ENCODE assay signal across 18 cellular contexts in the genomic region with DNA sequence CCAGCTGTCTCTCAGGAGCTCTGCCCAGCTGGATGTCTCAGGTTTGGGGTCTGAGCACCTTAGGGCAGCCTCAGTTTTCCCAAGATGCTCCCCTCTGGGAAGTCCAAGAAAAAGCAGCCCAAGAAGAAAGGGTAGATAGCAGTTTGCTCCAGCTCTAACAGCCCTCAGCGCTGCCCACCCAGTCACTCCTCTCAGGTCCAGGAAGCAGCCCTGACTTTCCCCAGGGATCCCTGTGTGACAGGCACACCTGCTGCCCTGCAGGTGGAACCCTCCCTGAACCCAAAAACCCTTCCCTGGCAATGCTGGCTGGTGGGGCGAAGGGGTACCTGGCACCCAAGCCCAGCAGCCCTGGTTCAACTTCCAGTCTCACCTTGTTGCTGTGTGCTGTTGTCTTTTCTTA. TPM values are rescaled to one million over a fixed set of nuclear protein-coding genes. Genes with fewer than 3 reads are reported as not detected.
A peak's percentile ranks its signal among the peaks of the same experiment; 100 is the strongest.
DNase-seq lines count a peak whose midpoint lies in the region; ATAC-seq and TF ChIP-seq lines count a peak whose summit lies in the region.
"Had no signal": no experiment of that assay in that cellular context is flagged by ENCODE, and none has a peak within 500 bp of the region (broad histone marks: within the 10 kb centered on the region; RNA-seq: fewer than 3 reads in every experiment).

No MANE protein-coding gene starts in this region.

- no peaks in the 10 kb centered on the region for H3K27me3 ChIP-seq in KMS-11 (ENCODE audit: insufficient read depth, low read depth)
- H3K27me3 ChIP-seq: right atrium auricular region had no signal

- no peaks in the 10 kb centered on the region for H3K9me3 Mint-ChIP-seq in chondrocyte (ENCODE audit: low read depth)
- no peaks in the 10 kb centered on the region for H3K9me3 Mint-ChIP-seq in stimulated activated effector memory CD8-positive, alpha-beta T cell treated with anti-CD3 and anti-CD28 coated beads, Interleukin-12 subunit alpha, Interleukin-12 subunit beta, amount 100 ng/mL, for 72 hours
- H3K9me3 Mint-ChIP-seq: GM23338; memory B cell; stimulated activated naive CD8-positive, alpha-beta T cell treated with anti-CD3 and anti-CD28 coated beads, Interleukin-15, Interleukin-2, amounts not matched to agents 100 ng/mL and 50 ng/mL, for 24 hours had no signal

- no peaks in the 10 kb centered on the region for H3K79me2 ChIP-seq in KMS-11 (ENCODE audit: insufficient read depth, low read depth)

- ATAC-seq in stimulated activated effector memory CD8-positive, alpha-beta T cell treated with anti-CD3 and anti-CD28 coated beads, Interleukin-12 subunit alpha, Interleukin-12 subunit beta, amount 100 ng/mL, for 72 hours = no peak
- no peak for ATAC-seq in GM19452 (IDR thresholded peaks at IDR 0.05; ENCODE audit: unreplicated experiment)
- ATAC-seq: GM23338, heart right ventricle had no signal

- peak; percentile 6 for DNase-seq in activated T-cell treated with anti-CD3 and anti-CD28 coated beads, Interleukin-2, amount 50 U/mL, for 1 hour
- DNase-seq in activated T-cell treated with anti-CD3 and anti-CD28 coated beads for 4 hours (no peak), chondrocyte (ENCODE audit: low spot score) (peak; percentile 53), iPS-NIHi7 (ENCODE audit: extremely low spot score) (no peak)
- no peak for DNase-seq in stimulated activated effector memory CD8-positive, alpha-beta T cell treated with anti-CD3 and anti-CD28 coated beads, Interleukin-12 subunit alpha, Interleukin-12 subunit beta, amount 100 ng/mL, for 72 hours (ENCODE audit: low spot score in 2 of 2)
- no peak for DNase-seq in effector CD4-positive, alpha-beta T cell
- DNase-seq: amygdala, heart right ventricle, islet precursor cell, NCI-H1930 had no signal

- H3K36me3 ChIP-seq in KMS-11 (ENCODE audit: insufficient read depth) = no peaks in the 10 kb centered on the region
- H3K36me3 ChIP-seq: heart right ventricle, right atrium auricular region had no signal

- H2AFZ ChIP-seq in KMS-11 (ENCODE audit: low read depth) = peak overlapping the region; percentile 46; the same call in 1 of the 2 replicates
- H2AFZ ChIP-seq: GM23338 had no signal

- H3K27ac ChIP-seq in KMS-11 = no peak overlapping the region; the same call in 1 of the 2 replicates
- H3K27ac ChIP-seq: heart right ventricle, right atrium auricular region, SK-N-MC had no signal

- peaks cover 6% of the 10 kb centered on the region for H3K27me3 Mint-ChIP-seq in chondrocyte (ENCODE audit: low read depth)
- H3K27me3 Mint-ChIP-seq: stimulated activated naive CD8-positive, alpha-beta T cell treated with anti-CD3 and anti-CD28 coated beads, Interleukin-15, Interleukin-2, amounts not matched to agents 100 ng/mL and 50 ng/mL, for 24 hours had no signal

- peaks cover 2% of the 10 kb centered on the region for H3K36me3 Mint-ChIP-seq in chondrocyte (ENCODE audit: low read depth)
- H3K36me3 Mint-ChIP-seq in stimulated activated effector memory CD8-positive, alpha-beta T cell treated with anti-CD3 and anti-CD28 coated beads, Interleukin-12 subunit alpha, Interleukin-12 subunit beta, amount 100 ng/mL, for 72 hours = no peaks in the 10 kb centered on the region
- H3K36me3 Mint-ChIP-seq: memory B cell had no signal

- no peak for TF ChIP-seq CTCF in KMS-11 (conservative IDR thresholded peaks at IDR 0.05; ENCODE audit: low read depth, low read length)
- TF ChIP-seq CTCF in chondrocyte (IDR thresholded peaks at IDR 0.05) = no peak

- H3K4me3 Mint-ChIP-seq in chondrocyte (ENCODE audit: unreplicated experiment) = no peak overlapping the region
- peak overlapping the region; percentile 10 for H3K4me3 Mint-ChIP-seq in stimulated activated effector memory CD8-positive, alpha-beta T cell treated with anti-CD3 and anti-CD28 coated beads, Interleukin-12 subunit alpha, Interleukin-12 subunit beta, amount 100 ng/mL, for 72 hours
- H3K4me3 Mint-ChIP-seq: GM23338; memory B cell; stimulated activated naive CD8-positive, alpha-beta T cell treated with anti-CD3 and anti-CD28 coated beads, Interleukin-15, Interleukin-2, amounts not matched to agents 100 ng/mL and 50 ng/mL, for 24 hours had no signal

- H3K4me3 ChIP-seq in KMS-11 (IDR thresholded peaks at IDR 0.05; ENCODE audit: insufficient read depth, low read depth, low read length) = no peak overlapping the region
- H3K4me3 ChIP-seq: GM23338, heart right ventricle, right atrium auricular region, SK-N-MC had no signal

- H3K27ac Mint-ChIP-seq in chondrocyte (ENCODE audit: unreplicated experiment) = no peak overlapping the region
- H3K27ac Mint-ChIP-seq in stimulated activated effector memory CD8-positive, alpha-beta T cell treated with anti-CD3 and anti-CD28 coated beads, Interleukin-12 subunit alpha, Interleukin-12 subunit beta, amount 100 ng/mL, for 72 hours = peak overlapping the region; percentile 88
- H3K27ac Mint-ChIP-seq: GM23338, memory B cell had no signal

- H3K4me1 Mint-ChIP-seq in chondrocyte (ENCODE audit: low read depth) = peaks cover 3% of the 10 kb centered on the region
- peaks cover 41% of the 10 kb centered on the region for H3K4me1 Mint-ChIP-seq in stimulated activated effector memory CD8-positive, alpha-beta T cell treated with anti-CD3 and anti-CD28 coated beads, Interleukin-12 subunit alpha, Interleukin-12 subunit beta, amount 100 ng/mL, for 72 hours

- H3K9ac ChIP-seq in KMS-11 = no peak overlapping the region

- H4K20me1 ChIP-seq in KMS-11 (ENCODE audit: insufficient read depth) = no peaks in the 10 kb centered on the region

- H3K4me2 ChIP-seq in KMS-11 = peak overlapping the region; percentile 53; the same call in 1 of the 2 replicates
- H3K4me2 ChIP-seq: GM23338 had no signal

- peaks cover 43% of the 10 kb centered on the region for H3K4me1 ChIP-seq in KMS-11 (ENCODE audit: low read depth, poor library complexity, severe bottlenecking)
- H3K4me1 ChIP-seq: right atrium auricular region had no signal

RNA-seq across cellular contexts. Expression of a gene that starts 48.1 kb away (rescaled TPM):
- 3.1 to 4.1 TPM (median 3.7 TPM) in 3 replicates for total RNA-seq in chondrocyte
- total RNA-seq: G401 had no signal

Comparison
In these comparisons a context has a peak if more than half of its experiments do, and no peak if none do; other contexts are left out.
1. DNase-seq: peak in activated T-cell treated with anti-CD3 and anti-CD28 coated beads, Interleukin-2, amount 50 U/mL, for 1 hour (single experiment) and chondrocyte (single experiment); none in activated T-cell treated with anti-CD3 and anti-CD28 coated beads for 4 hours (single experiment), stimulated activated effector memory CD8-positive, alpha-beta T cell treated with anti-CD3 and anti-CD28 coated beads, Interleukin-12 subunit alpha, Interleukin-12 subunit beta, amount 100 ng/mL, for 72 hours (0 of 2), iPS-NIHi7 (single experiment) and effector CD4-positive, alpha-beta T cell (single experiment).